In the genomic region with DNA sequence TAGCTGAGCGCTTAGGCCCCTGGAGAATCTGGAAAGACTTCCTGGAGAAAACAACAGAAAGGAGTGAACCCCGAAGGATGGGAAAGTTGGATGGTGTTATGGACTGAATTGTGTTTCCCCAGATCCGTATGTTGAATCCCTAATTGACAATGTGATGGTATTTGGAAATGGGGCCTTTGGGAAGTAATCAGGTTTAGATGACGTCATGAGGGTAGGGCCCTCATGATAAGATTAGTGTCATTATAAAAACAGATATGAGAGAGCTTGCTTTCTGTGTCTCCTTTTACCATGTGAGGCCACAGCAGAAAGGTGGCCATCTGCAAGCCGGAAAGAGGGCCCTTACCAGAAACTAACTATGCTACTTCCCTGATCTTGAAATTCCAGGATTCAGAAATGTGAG, we compare ENCODE assay signal across 33 cellular contexts.
DNase-seq lines count a peak whose midpoint lies in the region; ATAC-seq, FAIRE-seq and TF ChIP-seq lines count a peak whose summit lies in the region.
"Had no signal": no experiment of that assay in that cellular context is flagged by ENCODE, and none has a peak within 500 bp of the region (broad histone marks: within the 10 kb centered on the region; RNA-seq: fewer than 3 reads in every experiment).

No MANE protein-coding gene starts in this region.

- intact Hi-C loops in HepG2 (cut with micrococcal nuclease; ENCODE audit: unreplicated experiment) (no loop called here), right lobe of liver (cut with DNase I) (loop anchor here in 1 of 2 donors (10.0 kb wide), 1 partner anchor 92 kb away; no protein-coding TSS in a partner anchor), K562 (cut with micrococcal nuclease) (no loop called here)

- TF ChIP-seq POLR2A in HepG2 (IDR thresholded peaks at IDR 0.05; ENCODE audit: insufficient read depth in 1 of 2, low read depth in 2 of 2, low read length in 2 of 2) = no peak
- no peak for TF ChIP-seq POLR2A in right lobe of liver (IDR thresholded peaks at IDR 0.05)
- TF ChIP-seq POLR2A in K562 (conservative IDR thresholded peaks at IDR 0.05) = no peak

- H4K20me1 ChIP-seq in HepG2 (ENCODE audit: insufficient read depth, low read length) (no peaks in the 10 kb centered on the region), K562 (replicated peaks; ENCODE audit: control insufficient read depth, insufficient read depth, low read length) (no peaks in the 10 kb centered on the region)
- H4K20me1 ChIP-seq: BLaER1; BLaER1 treated with 17β-estradiol and CSF1 and Interleukin-3, amounts not matched to agents 10 nM and 100 nM had no signal

- H3K79me2 ChIP-seq in HepG2 (ENCODE audit: insufficient read depth, low read length) (no peaks in the 10 kb centered on the region), K562 (ENCODE audit: control insufficient read depth, insufficient read depth, low read length) (no peaks in the 10 kb centered on the region)

- no peak for TF ChIP-seq CTCF in HepG2 (CRISPR knock-in tag; IDR thresholded peaks at IDR 0.05)
- TF ChIP-seq CTCF in right lobe of liver (IDR thresholded peaks at IDR 0.05) = no peak
- no peak for TF ChIP-seq CTCF in HEK293 (tag by site-specific recombination; IDR thresholded peaks at IDR 0.05)
- no peak for TF ChIP-seq CTCF in K562 (IDR thresholded peaks at IDR 0.05 in 2 of 3, conservative IDR thresholded peaks at IDR 0.05 in 1 of 3; ENCODE audit: insufficient read depth in 2 of 3, low read depth in 1 of 3, low read length in 3 of 3)

- no peak for TF ChIP-seq RAD21 in HepG2 (CRISPR knock-in tag; IDR thresholded peaks at IDR 0.05)
- no peak for TF ChIP-seq RAD21 in K562 (CRISPR knock-in tag; conservative IDR thresholded peaks at IDR 0.05 in 1 of 2, IDR thresholded peaks at IDR 0.05 in 1 of 2)

- no peaks in the 10 kb centered on the region for H3K9me1 ChIP-seq in K562 (ENCODE audit: control insufficient read depth, insufficient read depth, low read length)

- H3K9me3 ChIP-seq in HepG2 (ENCODE audit: low read length) (no peaks in the 10 kb centered on the region), right lobe of liver (no peaks in the 10 kb centered on the region), HEK293 (ENCODE audit: control insufficient read depth, insufficient read depth, low read depth, low read length) (no peaks in the 10 kb centered on the region), K562 (replicated peaks; ENCODE audit: control insufficient read depth, insufficient read depth, low read depth, low read length) (no peaks in the 10 kb centered on the region)
- H3K9me3 ChIP-seq: A549, BE2C, BLaER1, Caco-2 had no signal

- POLR2A ChIA-PET in HepG2 (lab: Yijun Ruan, JAX) = no interaction called here
- POLR2A ChIA-PET in HEK293 (lab: Yijun Ruan, JAX) = no interaction called here
- POLR2A ChIA-PET in K562 (lab: Yijun Ruan, JAX) = no interaction called here

- H3K27ac ChIP-seq in HepG2 (ENCODE audit: extremely low read length, insufficient read depth, low read length) (no peak overlapping the region), right lobe of liver (no peak overlapping the region), HEK293 (ENCODE audit: extremely low read depth, low read depth, low read length) (no peak overlapping the region), K562 (ENCODE audit: extremely low read depth, low read depth, low read length) (no peak overlapping the region)
- H3K27ac ChIP-seq: 22Rv1; A549; BLaER1; BLaER1 treated with 17β-estradiol and CSF1 and Interleukin-3, amounts not matched to agents 10 nM and 100 nM; C4-2B had no signal

- H3K36me3 ChIP-seq in HepG2 (replicated peaks in 1 of 2; ENCODE audit: control insufficient read depth in 1 of 2, insufficient read depth in 2 of 2, low read length in 2 of 2) (no peaks in the 10 kb centered on the region), right lobe of liver (no peaks in the 10 kb centered on the region), HEK293 (ENCODE audit: control insufficient read depth in 2 of 2, insufficient read depth in 1 of 2, low read length in 2 of 2) (no peaks in the 10 kb centered on the region), K562 (ENCODE audit: control insufficient read depth, insufficient read depth, low read length) (no peaks in the 10 kb centered on the region)
- H3K36me3 ChIP-seq: BE2C; BLaER1; BLaER1 treated with 17β-estradiol and CSF1 and Interleukin-3, amounts not matched to agents 10 nM and 100 nM had no signal

- ATAC-seq in HepG2 (no peak), right lobe of liver (no peak), K562 (no peak), GM19328 (IDR thresholded peaks at IDR 0.05; ENCODE audit: unreplicated experiment) (no peak)
- ATAC-seq: A549; CD8-positive, alpha-beta T cell had no signal

- DNase-seq in HepG2 (ENCODE audit: low spot score) (no peak), right lobe of liver (no peak), K562 (ENCODE audit: extremely low read depth in 1 of 4, low spot score in 3 of 4) (no peak), SK-N-DZ (ENCODE audit: low spot score) (no peak)
- DNase-seq: 8988T; ACHN; AML-193; BE2C; C1 segment of cervical spinal cord; Caco-2; Calu3; CD4-positive, alpha-beta memory T cell; CD4-positive, alpha-beta T cell; CD4-positive, CD25-positive, alpha-beta regulatory T cell; CD8-positive, alpha-beta memory T cell; CD8-positive, alpha-beta T cell; COR-L47; DMS 273 treated with DMSO at 0.1 percent for 48 hours; DMS153; DMS53; DMS79; DMS79 treated with DMSO at 0.1 percent for 48 hours; DND-41; EL had no signal

- BruUV-seq in HepG2 (replicated peaks; lab: Mats Ljungman, UMichigan) (no TSS peak), K562 (replicated peaks; lab: Mats Ljungman, UMichigan) (no TSS peak)

- H2AFZ ChIP-seq in HepG2 (ENCODE audit: low read length) = no peak overlapping the region
- no peak overlapping the region for H2AFZ ChIP-seq in K562 (ENCODE audit: low read depth, low read length)

- CTCF ChIA-PET in HepG2 (lab: Yijun Ruan, JAX; ENCODE audit: low intra/inter-chr PET ratio, low total read pairs) (no interaction called here), HEK293 (lab: Yijun Ruan, JAX) (interaction anchor here (1.2 kb wide), 1 partner anchor 96 kb away, joined by 3 read pairs; no protein-coding TSS in a partner anchor), K562 (lab: Yijun Ruan, JAX; ENCODE audit: low intra/inter-chr PET ratio) (no interaction called here)

- in situ Hi-C loops in HepG2 (cut with HindIII; ENCODE audit: extremely low pct_ligation_motif_present, low pct_unique_long_range_greater_than_20kb) (no loop called here), K562 (cut with MboI) (loop anchor here (25.0 kb wide), 1 partner anchor 1235 kb away; no protein-coding TSS in a partner anchor)

- no peak overlapping the region for H3K4me3 ChIP-seq in HepG2 (replicated peaks in 1 of 3; ENCODE audit: insufficient read depth in 1 of 3, low read depth in 2 of 3, low read length in 3 of 3)
- no peak overlapping the region for H3K4me3 ChIP-seq in right lobe of liver
- no peak overlapping the region for H3K4me3 ChIP-seq in HEK293 (ENCODE audit: low read depth, low read length)
- H3K4me3 ChIP-seq in K562 = no peak overlapping the region
- H3K4me3 ChIP-seq: A549; BLaER1; BLaER1 treated with 17β-estradiol and CSF1 and Interleukin-3, amounts not matched to agents 10 nM and 100 nM had no signal

- H3K4me1 ChIP-seq in HepG2 (ENCODE audit: insufficient read depth, low read length) = no peaks in the 10 kb centered on the region
- no peaks in the 10 kb centered on the region for H3K4me1 ChIP-seq in right lobe of liver
- H3K4me1 ChIP-seq in HEK293 (ENCODE audit: control insufficient read depth, insufficient read depth, low read length) = no peaks in the 10 kb centered on the region
- H3K4me1 ChIP-seq in K562 (replicated peaks in 1 of 2; ENCODE audit: control insufficient read depth in 2 of 2, insufficient read depth in 2 of 2, low read length in 2 of 2) = no peaks in the 10 kb centered on the region
- H3K4me1 ChIP-seq: A549; BE2C; BLaER1; BLaER1 treated with 17β-estradiol and CSF1 and Interleukin-3, amounts not matched to agents 10 nM and 100 nM; Caco-2 had no signal

- no peak for FAIRE-seq in HepG2 (lab: Jason Lieb, UNC)
- no peak for FAIRE-seq in K562 (lab: Jason Lieb, UNC)
- FAIRE-seq: A204.1, A549, D721Med had no signal

- H3K9ac ChIP-seq in HepG2 (ENCODE audit: insufficient read depth, low read depth, low read length) (no peak overlapping the region), K562 (ENCODE audit: insufficient read depth in 1 of 2, low read depth in 2 of 2, low read length in 2 of 2) (no peak overlapping the region)
- H3K9ac ChIP-seq: BLaER1; BLaER1 treated with 17β-estradiol and CSF1 and Interleukin-3, amounts not matched to agents 10 nM and 100 nM had no signal

- 17% methylated on average over 5 of the region's 5 CpGs for WGBS in HepG2 (ENCODE audit: low lambda C conversion rate)
- WGBS in right lobe of liver (ENCODE audit: insufficient coverage, low coverage, low lambda C conversion rate, missing lambda C conversion rate) = 67% methylated on average over 5 of the region's 5 CpGs
- WGBS in K562 (ENCODE audit: insufficient coverage, low coverage, missing lambda C conversion rate) = 3% methylated on average over 5 of the region's 5 CpGs

- H3K4me2 ChIP-seq in HepG2 (ENCODE audit: low read depth, low read length) = no peak overlapping the region
- H3K4me2 ChIP-seq in K562 (ENCODE audit: insufficient read depth, low read length) = no peak overlapping the region
- H3K4me2 ChIP-seq: A549; BLaER1; BLaER1 treated with 17β-estradiol and CSF1 and Interleukin-3, amounts not matched to agents 10 nM and 100 nM had no signal

- TF ChIP-seq EP300 in HepG2 (IDR thresholded peaks at IDR 0.05; ENCODE audit: low read depth in 2 of 2, low read length in 2 of 2) = no peak
- no peak for TF ChIP-seq EP300 in HepG2 (CRISPR knock-in tag; IDR thresholded peaks at IDR 0.05; ENCODE audit: borderline replicate concordance)
- no peak for TF ChIP-seq EP300 in K562 (IDR thresholded peaks at IDR 0.05; ENCODE audit: low read length)

- no peaks in the 10 kb centered on the region for H3K27me3 ChIP-seq in HepG2 (ENCODE audit: control insufficient read depth in 1 of 2, insufficient read depth in 2 of 2, low read length in 2 of 2)
- H3K27me3 ChIP-seq in right lobe of liver = no peaks in the 10 kb centered on the region
- H3K27me3 ChIP-seq in K562 (ENCODE audit: control insufficient read depth in 2 of 2, insufficient read depth in 2 of 2, low read length in 2 of 2) = no peaks in the 10 kb centered on the region
- H3K27me3 ChIP-seq: BE2C; BLaER1; BLaER1 treated with 17β-estradiol and CSF1 and Interleukin-3, amounts not matched to agents 10 nM and 100 nM had no signal

TF ChIP-seq in K562, 482 proteins besides CTCF, POLR2A, EP300 and RAD21 (continues in another document):
- TF ChIP-seq ATF1 (CRISPR knock-in tag; IDR thresholded peaks at IDR 0.05) = no peak
- TF ChIP-seq ATF1 (tag; IDR thresholded peaks at IDR 0.05) = peak; percentile 52; the same call in 1 of the 2 replicates
- TF ChIP-seq ZNF780A (CRISPR knock-in tag; IDR thresholded peaks at IDR 0.05) = no peak
- peak; percentile 19; the same call in 1 of the 2 replicates for TF ChIP-seq ATF7 (IDR thresholded peaks at IDR 0.05)
